1 cellular context compared by ENCODE assay signal in genomic region chr3:72448858-72449257, GRCh38.
TF ChIP-seq lines count a peak whose summit lies in the region.

No MANE protein-coding gene starts in this region.

TF ChIP-seq in HEK293, 187 proteins besides CTCF, POLR2A, EP300 and RAD21 (continued from another document):
- TF ChIP-seq WT1 (tag by site-specific recombination; IDR thresholded peaks at IDR 0.05) (peak; percentile 67), SALL2 (tag by site-specific recombination; IDR thresholded peaks at IDR 0.05; ENCODE audit: borderline replicate concordance) (no peak), ZNF211 (tag by site-specific recombination; IDR thresholded peaks at IDR 0.05; ENCODE audit: low read depth) (no peak), ZNF280D (tag by site-specific recombination; IDR thresholded peaks at IDR 0.05) (no peak), ZNF132 (tag by site-specific recombination; IDR thresholded peaks at IDR 0.05; ENCODE audit: borderline replicate concordance) (no peak), BCL11B (tag by site-specific recombination; IDR thresholded peaks at IDR 0.05; ENCODE audit: low read depth) (no peak), ZNF133 (tag by site-specific recombination; IDR thresholded peaks at IDR 0.05) (no peak), ZNF423 (tag by site-specific recombination; IDR thresholded peaks at IDR 0.05) (no peak), ZNF555 (tag by site-specific recombination; conservative IDR thresholded peaks at IDR 0.05) (no peak), SP7 (tag by site-specific recombination; IDR thresholded peaks at IDR 0.05) (0 out of 2 replicates have a peak, but pooled peaks have one; percentile 17), ZNF18 (tag by site-specific recombination; IDR thresholded peaks at IDR 0.05) (no peak), ZNF114 (tag by site-specific recombination; IDR thresholded peaks at IDR 0.05) (no peak), OSR2 (tag by site-specific recombination; IDR thresholded peaks at IDR 0.05) (peak; percentile 20; the same call in 1 of the 2 replicates), ZNF10 (tag by site-specific recombination; IDR thresholded peaks at IDR 0.05) (no peak)
